ENCODE assay signal across 23 cellular contexts in genomic region chr7:105305633-105306032, GRCh38.
DNase-seq lines count a peak whose midpoint lies in the region; ATAC-seq and TF ChIP-seq lines count a peak whose summit lies in the region.
"Had no signal": no experiment of that assay in that cellular context is flagged by ENCODE, and none has a peak within 500 bp of the region (broad histone marks: within the 10 kb centered on the region; RNA-seq: fewer than 3 reads in every experiment).

No MANE protein-coding gene starts in this region.

- H3K36me3 Mint-ChIP-seq in activated naive CD4-positive, alpha-beta T cell treated with anti-CD3 and anti-CD28 coated beads, Interleukin-2, amount 10 ng/mL, durations not matched to agents 7 days and 5 days = peaks cover 11% of the 10 kb centered on the region
- peaks cover 5% of the 10 kb centered on the region for H3K36me3 Mint-ChIP-seq in activated naive CD8-positive, alpha-beta T cell treated with anti-CD3 and anti-CD28 coated beads, Interleukin-2, amount 10 ng/mL, durations not matched to agents 7 days and 5 days
- H3K36me3 Mint-ChIP-seq: activated naive CD4-positive, alpha-beta T cell treated with anti-CD3 and anti-CD28 coated beads, Interleukin-2, amount 50 U/mL, for 24 hours had no signal

- no peak for DNase-seq in activated naive CD4-positive, alpha-beta T cell treated with anti-CD3 and anti-CD28 coated beads, Interleukin-2, amount 10 ng/mL, durations not matched to agents 7 days and 5 days
- no peak for DNase-seq in activated naive CD4-positive, alpha-beta T cell treated with anti-CD3 and anti-CD28 coated beads, Interleukin-2, amount 50 U/mL, for 16 hours
- DNase-seq in Panc1 (ENCODE audit: low read depth, low spot score) (no peak), NCI-H146 (lab: John Stamatoyannopoulos, UW) (no peak), A673 (ENCODE audit: low spot score) (no peak)
- DNase-seq in activated naive CD8-positive, alpha-beta T cell treated with anti-CD3 and anti-CD28 coated beads, Interleukin-2, amount 10 ng/mL, durations not matched to agents 7 days and 5 days = no peak
- no peak for DNase-seq in stimulated activated naive CD8-positive, alpha-beta T cell treated with anti-CD3 and anti-CD28 coated beads, Interleukin-15, amount 100 ng/mL, for 72 hours
- no peak for DNase-seq in stimulated activated CD4-positive, alpha-beta T cell treated with anti-CD3 and anti-CD28 coated beads, Interleukin-1b, Interleukin-23, amount 100 ng/mL, for 48 hours
- DNase-seq: activated CD4-positive, alpha-beta T cell treated with anti-CD3 and anti-CD28 coated beads, Interleukin-2, amount 50 U/mL, for 48 hours; endodermal cell; H9; left lung; NCI-H2107; pancreas; retina; SHP77 treated with DMSO at 0.1 percent for 48 hours; stimulated activated naive B cell treated with anti-CD40 and anti-IgM and Interleukin-4, amounts not matched to agents 10 μg/mL and 1 μg/mL and 100 μg/mL, for 72 hours; testis had no signal

- CTCF ChIA-PET in activated naive CD4-positive, alpha-beta T cell treated with anti-CD3 and anti-CD28 coated beads, Interleukin-2, amount 10 ng/mL, durations not matched to agents 7 days and 5 days (lab: Charles Lee) = no interaction called here
- CTCF ChIA-PET in Panc1 (lab: Charles Lee) (no interaction called here), A673 (lab: Charles Lee) (no interaction called here)

- no peak overlapping the region for H3K4me3 Mint-ChIP-seq in activated naive CD4-positive, alpha-beta T cell treated with anti-CD3 and anti-CD28 coated beads, Interleukin-2, amount 10 ng/mL, durations not matched to agents 7 days and 5 days
- H3K4me3 Mint-ChIP-seq in activated naive CD8-positive, alpha-beta T cell treated with anti-CD3 and anti-CD28 coated beads, Interleukin-2, amount 10 ng/mL, durations not matched to agents 7 days and 5 days = peak overlapping the region; percentile 9
- H3K4me3 Mint-ChIP-seq in stimulated activated naive CD8-positive, alpha-beta T cell treated with anti-CD3 and anti-CD28 coated beads, Interleukin-15, amount 100 ng/mL, for 72 hours = peak overlapping the region; percentile 46
- H3K4me3 Mint-ChIP-seq: endodermal cell; H9; memory B cell; neural progenitor cell; stimulated activated naive B cell treated with anti-CD40 and anti-IgM and Interleukin-4, amounts not matched to agents 10 μg/mL and 1 μg/mL and 100 μg/mL, for 72 hours had no signal

- H3K27ac Mint-ChIP-seq in activated naive CD4-positive, alpha-beta T cell treated with anti-CD3 and anti-CD28 coated beads, Interleukin-2, amount 10 ng/mL, durations not matched to agents 7 days and 5 days = peak overlapping the region; percentile 73
- peak overlapping the region; percentile 69 for H3K27ac Mint-ChIP-seq in activated naive CD8-positive, alpha-beta T cell treated with anti-CD3 and anti-CD28 coated beads, Interleukin-2, amount 10 ng/mL, durations not matched to agents 7 days and 5 days
- H3K27ac Mint-ChIP-seq in stimulated activated naive CD8-positive, alpha-beta T cell treated with anti-CD3 and anti-CD28 coated beads, Interleukin-15, amount 100 ng/mL, for 72 hours = peak overlapping the region in 1 of 2 donors; percentile 23
- H3K27ac Mint-ChIP-seq: endodermal cell; memory B cell; neural progenitor cell; stimulated activated naive B cell treated with anti-CD40 and anti-IgM and Interleukin-4, amounts not matched to agents 10 μg/mL and 1 μg/mL and 100 μg/mL, for 72 hours had no signal

- peaks cover 6% of the 10 kb centered on the region for H3K9me3 Mint-ChIP-seq in activated naive CD4-positive, alpha-beta T cell treated with anti-CD3 and anti-CD28 coated beads, Interleukin-2, amount 10 ng/mL, durations not matched to agents 7 days and 5 days
- H3K9me3 Mint-ChIP-seq in activated naive CD8-positive, alpha-beta T cell treated with anti-CD3 and anti-CD28 coated beads, Interleukin-2, amount 10 ng/mL, durations not matched to agents 7 days and 5 days = peaks cover under 1% of the 10 kb centered on the region
- no peaks in the 10 kb centered on the region for H3K9me3 Mint-ChIP-seq in stimulated activated naive CD8-positive, alpha-beta T cell treated with anti-CD3 and anti-CD28 coated beads, Interleukin-15, amount 100 ng/mL, for 72 hours
- H3K9me3 Mint-ChIP-seq: activated naive CD4-positive, alpha-beta T cell treated with anti-CD3 and anti-CD28 coated beads, Interleukin-2, amount 50 U/mL, for 24 hours; endodermal cell; H9 had no signal

- POLR2A ChIA-PET in Panc1 (lab: Charles Lee) = no interaction called here
- POLR2A ChIA-PET in activated naive CD8-positive, alpha-beta T cell treated with anti-CD3 and anti-CD28 coated beads, Interleukin-2, amount 10 ng/mL, durations not matched to agents 7 days and 5 days (lab: Charles Lee) = no interaction called here
- POLR2A ChIA-PET in A673 (lab: Charles Lee; ENCODE audit: low non-redundant PET) = no interaction called here

- in situ Hi-C loops in Panc1 (cut with HindIII; ENCODE audit: low pct_unique_long_range_greater_than_20kb, low sequenced_read_pairs) = no loop called here

- H3K4me1 Mint-ChIP-seq in activated naive CD4-positive, alpha-beta T cell treated with anti-CD3 and anti-CD28 coated beads, Interleukin-2, amount 10 ng/mL, durations not matched to agents 7 days and 5 days = peaks cover 68% of the 10 kb centered on the region
- H3K4me1 Mint-ChIP-seq in activated naive CD8-positive, alpha-beta T cell treated with anti-CD3 and anti-CD28 coated beads, Interleukin-2, amount 10 ng/mL, durations not matched to agents 7 days and 5 days = peaks cover 50% of the 10 kb centered on the region
- H3K4me1 Mint-ChIP-seq in stimulated activated naive CD8-positive, alpha-beta T cell treated with anti-CD3 and anti-CD28 coated beads, Interleukin-15, amount 100 ng/mL, for 72 hours = peaks cover 76% of the 10 kb centered on the region

- H3K27ac ChIP-seq in Panc1 (ENCODE audit: low read length) (peak overlapping the region; percentile 68), A673 (ENCODE audit: low read depth, low read length, poor library complexity, severe bottlenecking) (no peak overlapping the region)
- H3K27ac ChIP-seq: BLaER1 treated with 17β-estradiol and CSF1 and Interleukin-3, amounts not matched to agents 10 nM and 100 nM; cardiac muscle cell; left lung; neural progenitor cell; pancreas; testis had no signal

- BruUV-seq in Panc1 (replicated peaks; lab: Mats Ljungman, UMichigan) (no TSS peak), A673 (replicated peaks; lab: Mats Ljungman, UMichigan) (no TSS peak)

- no peak for ATAC-seq in Panc1
- ATAC-seq in activated naive CD8-positive, alpha-beta T cell treated with anti-CD3 and anti-CD28 coated beads, Interleukin-2, amount 10 ng/mL, durations not matched to agents 7 days and 5 days (ENCODE audit: low read depth) = no peak
- ATAC-seq in stimulated activated naive CD8-positive, alpha-beta T cell treated with anti-CD3 and anti-CD28 coated beads, Interleukin-15, amount 100 ng/mL, for 72 hours = no peak
- ATAC-seq: left lung; pancreas; stimulated activated naive B cell treated with anti-CD40 and anti-IgM and Interleukin-4, amounts not matched to agents 10 μg/mL and 1 μg/mL and 100 μg/mL, for 72 hours had no signal

- H3K36me3 ChIP-seq in Panc1 (ENCODE audit: control insufficient read depth, insufficient read depth, low read length) = no peaks in the 10 kb centered on the region
- H3K36me3 ChIP-seq in A673 (ENCODE audit: insufficient read depth, low read length, poor library complexity, severe bottlenecking) = no peaks in the 10 kb centered on the region
- H3K36me3 ChIP-seq: cardiac muscle cell, left lung, neural progenitor cell, pancreas had no signal

- H3K9me3 ChIP-seq in Panc1 (ENCODE audit: control insufficient read depth, insufficient read depth, low read depth, low read length) (no peaks in the 10 kb centered on the region; the same call in 1 of the 2 replicates), A673 (ENCODE audit: low read depth, low read length, poor library complexity, severe bottlenecking) (no peaks in the 10 kb centered on the region)
- H3K9me3 ChIP-seq: left lung, pancreas, testis had no signal

- intact Hi-C loops in Panc1 (cut with micrococcal nuclease; ENCODE audit: unreplicated experiment) (no loop called here), A673 (cut with micrococcal nuclease; ENCODE audit: unreplicated experiment) (no loop called here)

- TF ChIP-seq CTCF in Panc1 (IDR thresholded peaks at IDR 0.05) (no peak), A673 (conservative IDR thresholded peaks at IDR 0.05; ENCODE audit: low read depth, low read length) (no peak)

- H3K4me1 ChIP-seq in Panc1 (ENCODE audit: control insufficient read depth, insufficient read depth, low read length) (peaks cover 52% of the 10 kb centered on the region), A673 (ENCODE audit: insufficient read depth, low read length, poor library complexity, severe bottlenecking) (peaks cover 39% of the 10 kb centered on the region)
- H3K4me1 ChIP-seq: left lung had no signal

- H3K27me3 Mint-ChIP-seq in activated naive CD4-positive, alpha-beta T cell treated with anti-CD3 and anti-CD28 coated beads, Interleukin-2, amount 10 ng/mL, durations not matched to agents 7 days and 5 days = no peaks in the 10 kb centered on the region
- no peaks in the 10 kb centered on the region for H3K27me3 Mint-ChIP-seq in activated naive CD8-positive, alpha-beta T cell treated with anti-CD3 and anti-CD28 coated beads, Interleukin-2, amount 10 ng/mL, durations not matched to agents 7 days and 5 days
- H3K27me3 Mint-ChIP-seq in stimulated activated naive CD8-positive, alpha-beta T cell treated with anti-CD3 and anti-CD28 coated beads, Interleukin-15, amount 100 ng/mL, for 72 hours = no peaks in the 10 kb centered on the region
- H3K27me3 Mint-ChIP-seq: activated naive CD4-positive, alpha-beta T cell treated with anti-CD3 and anti-CD28 coated beads, Interleukin-2, amount 50 U/mL, for 24 hours; memory B cell; stimulated activated naive B cell treated with anti-CD40 and anti-IgM and Interleukin-4, amounts not matched to agents 10 μg/mL and 1 μg/mL and 100 μg/mL, for 72 hours had no signal

- H3K4me3 ChIP-seq in Panc1 (ENCODE audit: low read depth in 2 of 2, low read length in 2 of 2) = no peak overlapping the region
- no peak overlapping the region for H3K4me3 ChIP-seq in A673 (ENCODE audit: low read depth, low read length, poor library complexity, severe bottlenecking)
- H3K4me3 ChIP-seq: BLaER1 treated with 17β-estradiol and CSF1 and Interleukin-3, amounts not matched to agents 10 nM and 100 nM; cardiac muscle cell; left lung; neural progenitor cell; pancreas; testis had no signal

- H3K27me3 ChIP-seq in Panc1 (ENCODE audit: control insufficient read depth, insufficient read depth, low read length) (no peaks in the 10 kb centered on the region), A673 (replicated peaks; ENCODE audit: insufficient read depth, low read depth, low read length, poor library complexity) (no peaks in the 10 kb centered on the region)
- H3K27me3 ChIP-seq: BLaER1 treated with 17β-estradiol and CSF1 and Interleukin-3, amounts not matched to agents 10 nM and 100 nM; cardiac muscle cell; left lung; neural progenitor cell; pancreas; testis had no signal
